ENCODE assay signal across 8 cellular contexts in the genomic region with DNA sequence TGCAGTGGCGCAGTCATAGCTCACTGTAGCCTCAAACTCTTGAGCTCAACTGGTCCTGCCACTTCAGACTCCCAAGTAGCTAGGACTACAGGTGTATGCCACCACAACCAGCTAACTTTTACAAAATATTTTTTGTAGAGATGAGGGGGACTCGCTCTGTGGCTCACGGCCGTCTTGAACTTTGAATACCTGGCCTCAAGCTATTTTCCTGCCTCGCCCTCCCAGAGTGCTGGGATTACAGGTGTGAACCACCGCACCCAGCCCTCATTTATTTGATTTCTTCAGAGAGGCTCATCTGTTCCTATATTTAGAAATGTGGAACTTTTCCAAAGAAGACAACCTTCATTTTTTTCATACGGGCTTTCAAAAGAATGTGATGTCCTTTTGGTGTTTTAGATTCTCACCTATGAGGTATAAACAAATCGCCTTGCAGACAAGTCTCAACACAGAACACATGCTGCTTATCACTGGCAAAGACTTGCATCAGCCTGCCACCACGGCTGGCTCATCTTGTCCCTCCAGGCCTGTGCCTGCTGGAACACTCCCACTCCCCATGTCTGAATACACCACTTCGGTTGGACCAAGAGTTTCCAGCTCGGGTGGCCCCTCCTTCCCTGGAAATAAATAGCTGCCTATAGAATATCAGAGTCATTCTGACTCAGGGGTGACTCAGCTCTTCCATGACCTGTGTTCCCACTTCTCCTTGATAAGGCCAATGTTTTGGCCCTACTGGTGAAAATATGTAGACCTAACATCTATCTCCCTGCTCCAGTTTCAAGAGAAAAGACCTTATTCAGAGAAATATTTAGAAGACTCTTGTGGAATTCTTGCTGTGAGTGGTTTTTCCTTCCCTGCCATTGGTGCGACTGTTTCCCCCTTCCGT.
DNase-seq lines count a peak whose midpoint lies in the region; ATAC-seq, FAIRE-seq and TF ChIP-seq lines count a peak whose summit lies in the region.

No MANE protein-coding gene starts in this region.

- no peak for FAIRE-seq in pancreas (lab: Jason Lieb, UNC)

- H3K4me1 ChIP-seq in esophagus squamous epithelium (peaks cover 0 to 28% (median 10%) of the 10 kb centered on the region in 3 donors), pancreas (no peaks in the 10 kb centered on the region)

- DNase-seq in AML-193 (lab: John Stamatoyannopoulos, UW) (peak; percentile 88 to 92), KBM-7 (peak; percentile 96), esophagus squamous epithelium (lab: John Stamatoyannopoulos, UW) (no peak), pancreas (peak in 2 of 6 donors; percentile 46 to 56), NCI-H1048 (lab: John Stamatoyannopoulos, UW) (no peak)
- peak; percentile 77 to 84 for DNase-seq in activated CD4-positive, alpha-beta T cell treated with anti-CD3 and anti-CD28 coated beads, Interleukin-2, amount 50 U/mL, for 48 hours

- TF ChIP-seq POLR2A in esophagus squamous epithelium (IDR thresholded peaks at IDR 0.05), result no peak

- peak in 3 of 6 experiments; percentile 22 to 51 (median 25) for TF ChIP-seq CTCF in esophagus squamous epithelium (IDR thresholded peaks at IDR 0.05)
- TF ChIP-seq CTCF in pancreas (IDR thresholded peaks at IDR 0.05), result no peak

- ATAC-seq in pancreas (peak; percentile 46 to 77 (median 68)), HG03457 (IDR thresholded peaks at IDR 0.05; ENCODE audit: unreplicated experiment) (no peak), HG02571 (IDR thresholded peaks at IDR 0.05; ENCODE audit: unreplicated experiment) (no peak)

- H3K27ac ChIP-seq in esophagus squamous epithelium (peak overlapping the region; percentile 64 to 75 (median 74)), pancreas (no peak overlapping the region)

- in situ Hi-C loops in KBM-7 (cut with MboI; ENCODE audit: low pct_unique_long_range_greater_than_20kb, low sequenced_read_pairs), result loop anchor here (25.0 kb wide), 1 partner anchor 365 kb away; no protein-coding TSS in a partner anchor

- no peaks in the 10 kb centered on the region for H3K27me3 ChIP-seq in esophagus squamous epithelium
- no peaks in the 10 kb centered on the region for H3K27me3 ChIP-seq in pancreas

- 46 to 58% methylated on average over 10 to 12 of the region's 13 CpGs for WGBS in esophagus squamous epithelium, 2 donors
- 81 to 83% methylated on average over 13 of the region's 13 CpGs for WGBS in pancreas, 2 donors

- H3K36me3 ChIP-seq in esophagus squamous epithelium (no peaks in the 10 kb centered on the region), pancreas (no peaks in the 10 kb centered on the region)

- H3K4me3 ChIP-seq in esophagus squamous epithelium, result no peak overlapping the region
- no peak overlapping the region for H3K4me3 ChIP-seq in pancreas

- intact Hi-C loops in esophagus squamous epithelium (cut with DNase I) (no loop called here), pancreas (cut with DNase I) (no loop called here)

- no peaks in the 10 kb centered on the region for H3K9me3 ChIP-seq in esophagus squamous epithelium
- no peaks in the 10 kb centered on the region for H3K9me3 ChIP-seq in pancreas

Comparison
In these comparisons a context has a peak if more than half of its experiments do, and no peak if none do; other contexts are left out.
1. DNase-seq: peak in AML-193 (2 of 2), KBM-7 (single experiment) and activated CD4-positive, alpha-beta T cell treated with anti-CD3 and anti-CD28 coated beads, Interleukin-2, amount 50 U/mL, for 48 hours (2 of 2); none in esophagus squamous epithelium (single experiment) and NCI-H1048 (single experiment).
2. H3K27ac ChIP-seq: peak in esophagus squamous epithelium (4 of 4); none in pancreas (0 of 4).
3. ATAC-seq: peak in pancreas (4 of 4); none in HG03457 (single experiment) and HG02571 (single experiment).